Comparison of ENCODE assay signal across 10 cellular contexts in the genomic region with DNA sequence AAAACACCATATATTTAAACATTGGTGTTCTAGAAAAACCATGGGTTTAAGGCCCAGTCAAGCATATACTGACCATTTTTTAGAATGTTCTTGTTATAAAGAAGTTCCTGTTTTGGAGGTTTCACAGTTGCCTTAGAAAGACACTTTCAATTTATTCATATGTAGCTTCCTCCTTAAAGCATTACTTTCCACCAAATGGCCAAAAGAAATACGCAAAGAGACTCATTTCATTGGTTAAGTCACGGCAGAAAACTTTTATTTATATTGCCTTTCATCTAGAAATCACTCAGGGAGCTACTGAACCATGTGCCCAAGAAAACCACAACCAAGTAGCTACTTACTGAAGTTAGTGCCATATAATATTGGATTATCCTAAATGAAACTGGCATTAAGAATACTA.
DNase-seq lines count a peak whose midpoint lies in the region; ATAC-seq and TF ChIP-seq lines count a peak whose summit lies in the region.
"Had no signal": no experiment of that assay in that cellular context is flagged by ENCODE, and none has a peak within 500 bp of the region (broad histone marks: within the 10 kb centered on the region; RNA-seq: fewer than 3 reads in every experiment).

No MANE protein-coding gene starts in this region.

- peaks cover 17% of the 10 kb centered on the region for H3K4me1 ChIP-seq in OCI-LY3 (ENCODE audit: low read length)
- H3K4me1 ChIP-seq: Caco-2 had no signal

- DNase-seq in GM12865 (ENCODE audit: low read depth) (peak; percentile 85), hippocampal formation (lab: John Stamatoyannopoulos, UW) (no peak), head of caudate nucleus (no peak), GM03348 (ENCODE audit: low spot score) (no peak)
- no peak for DNase-seq in effector CD4-positive, alpha-beta T cell
- DNase-seq: activated CD4-positive, alpha-beta T cell treated with anti-CD3 and anti-CD28 coated beads, Interleukin-2, amount 50 U/mL, for 48 hours; Caco-2 had no signal

- no peak overlapping the region for H2AFZ ChIP-seq in OCI-LY3 (ENCODE audit: low read depth, low read length)

- no peaks in the 10 kb centered on the region for H3K36me3 ChIP-seq in OCI-LY3 (replicated peaks; ENCODE audit: low read depth, low read length)

- ATAC-seq in GM19455 (IDR thresholded peaks at IDR 0.05; ENCODE audit: unreplicated experiment): peak; percentile 89
- ATAC-seq in HG03060 (IDR thresholded peaks at IDR 0.05; ENCODE audit: low read depth, unreplicated experiment): peak; percentile 95

- intact Hi-C loops in head of caudate nucleus (cut with DNase I): no loop called here

- TF ChIP-seq CTCF in GM12865 (IDR thresholded peaks at IDR 0.05; ENCODE audit: insufficient read depth, low read depth, low read length, missing control alignments) (no peak), OCI-LY3 (IDR thresholded peaks at IDR 0.05; ENCODE audit: low read depth, low read length) (no peak)

- peaks cover 67% of the 10 kb centered on the region for H3K27me3 ChIP-seq in OCI-LY3 (ENCODE audit: low read depth, low read length)

- no peaks in the 10 kb centered on the region for H3K79me2 ChIP-seq in OCI-LY3 (ENCODE audit: low read length)

- H3K4me3 ChIP-seq in GM12865 (ENCODE audit: low read depth, low read length): no peak overlapping the region
- H3K4me3 ChIP-seq in OCI-LY3 (ENCODE audit: low read length): peak overlapping the region; percentile 47

- no peak overlapping the region for H3K9ac ChIP-seq in OCI-LY3 (ENCODE audit: low read length)

- no peaks in the 10 kb centered on the region for H4K20me1 ChIP-seq in OCI-LY3 (ENCODE audit: insufficient read depth, low read length)

- H3K4me2 ChIP-seq in OCI-LY3 (ENCODE audit: low read length): peak overlapping the region; percentile 59

- no peaks in the 10 kb centered on the region for H3K9me3 ChIP-seq in OCI-LY3 (ENCODE audit: insufficient read depth, low read length)
- H3K9me3 ChIP-seq: Caco-2 had no signal

- H3K27ac ChIP-seq in OCI-LY3 (ENCODE audit: low read length): peak overlapping the region; percentile 44
